ENCODE assay signal across 12 cellular contexts in the genomic region with DNA sequence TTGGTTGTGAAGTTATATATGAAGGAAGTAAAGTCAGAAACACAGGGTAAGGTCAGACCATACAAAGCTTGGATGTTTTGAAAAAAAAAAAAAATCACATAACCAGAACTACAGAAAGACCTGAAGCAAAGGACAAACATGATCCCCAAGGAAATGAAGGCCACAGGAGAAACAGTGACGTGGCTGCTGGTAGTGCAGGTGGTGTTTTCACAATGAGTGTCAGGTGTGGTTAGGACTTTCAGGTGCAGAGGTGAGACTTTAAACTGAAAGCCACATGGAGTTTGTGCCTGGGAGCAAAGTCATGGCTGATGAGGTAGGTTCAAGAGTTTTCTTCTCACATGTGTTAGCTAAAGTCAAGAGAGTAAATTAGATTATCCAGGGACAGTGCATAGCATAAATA.
DNase-seq lines count a peak whose midpoint lies in the region; ATAC-seq lines count a peak whose summit lies in the region.
"Had no signal": no experiment of that assay in that cellular context is flagged by ENCODE, and none has a peak within 500 bp of the region (broad histone marks: within the 10 kb centered on the region; RNA-seq: fewer than 3 reads in every experiment).

No MANE protein-coding gene starts in this region.

- peak; percentile 88 for ATAC-seq in GM18867 (IDR thresholded peaks at IDR 0.05; ENCODE audit: unreplicated experiment)
- ATAC-seq in GM21423 (IDR thresholded peaks at IDR 0.05; ENCODE audit: unreplicated experiment): peak; percentile 88
- ATAC-seq in HG03045 (IDR thresholded peaks at IDR 0.05; ENCODE audit: unreplicated experiment): peak; percentile 93
- ATAC-seq: activated naive CD8-positive, alpha-beta T cell treated with anti-CD3 and anti-CD28 coated beads, Interleukin-2, amount 50 U/mL, for 24 hours had no signal

- DNase-seq in RPMI8226: peak; percentile 73
- no peak for DNase-seq in EL
- no peak for DNase-seq in RKO (ENCODE audit: low spot score)
- DNase-seq in NCI-H524 (lab: John Stamatoyannopoulos, UW): no peak
- DNase-seq in NCI-H1417 (lab: John Stamatoyannopoulos, UW): no peak
- DNase-seq: activated naive CD8-positive, alpha-beta T cell treated with anti-CD3 and anti-CD28 coated beads, Interleukin-2, amount 50 U/mL, for 24 hours; C1 segment of cervical spinal cord; dorsolateral prefrontal cortex; NCI-H1694 treated with DMSO at 0.1 percent for 48 hours had no signal
